In the genomic region with DNA sequence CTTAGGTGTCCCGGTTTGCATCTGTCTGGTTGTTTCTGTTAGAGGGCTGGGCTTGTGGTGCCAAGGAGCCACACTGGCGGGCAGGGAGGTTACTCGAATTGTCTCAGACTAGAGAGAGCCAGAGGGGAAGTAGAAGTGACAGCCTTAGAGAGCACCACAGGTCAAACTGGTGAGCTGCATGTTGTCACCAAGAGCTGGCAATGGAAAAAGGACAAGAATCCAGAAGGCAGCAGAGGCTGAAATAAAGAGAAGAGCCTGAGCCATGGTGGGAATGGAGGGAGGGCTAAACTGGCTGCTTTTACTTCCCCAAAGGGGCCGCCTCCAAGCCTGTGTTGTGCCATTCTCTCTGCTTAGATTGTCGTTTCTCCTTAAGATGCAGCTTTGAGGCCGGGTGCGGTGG, we compare ENCODE assay signal across 25 cellular contexts. TPM values are rescaled to one million over a fixed set of nuclear protein-coding genes. Genes with fewer than 3 reads are reported as not detected.
DNase-seq lines count a peak whose midpoint lies in the region; ATAC-seq, FAIRE-seq and TF ChIP-seq lines count a peak whose summit lies in the region.
"Had no signal": no experiment of that assay in that cellular context is flagged by ENCODE, and none has a peak within 500 bp of the region (broad histone marks: within the 10 kb centered on the region; RNA-seq: fewer than 3 reads in every experiment).

No MANE protein-coding gene starts in this region.

- H2AFZ ChIP-seq in K562 (ENCODE audit: low read depth, low read length) = peak overlapping the region; percentile 17; the same call in 1 of the 2 replicates
- peak overlapping the region; percentile 22 for H2AFZ ChIP-seq in neuronal stem cell (ENCODE audit: low read length)

- H3K27me3 ChIP-seq in HL-60 (ENCODE audit: insufficient read depth, poor library complexity, severe bottlenecking) = no peaks in the 10 kb centered on the region
- H3K27me3 ChIP-seq in K562 (ENCODE audit: control insufficient read depth in 2 of 2, insufficient read depth in 2 of 2, low read length in 2 of 2) = no peaks in the 10 kb centered on the region
- H3K27me3 ChIP-seq in neuronal stem cell (ENCODE audit: control insufficient read depth in 3 of 3, insufficient read depth in 3 of 3, low read depth in 1 of 3, low read length in 3 of 3) = no peaks in the 10 kb centered on the region
- H3K27me3 ChIP-seq: esophagus muscularis mucosa, tibial nerve had no signal

- H3K4me1 ChIP-seq in K562 (replicated peaks in 1 of 2; ENCODE audit: control insufficient read depth in 2 of 2, insufficient read depth in 2 of 2, low read length in 2 of 2) (peaks cover 7 to 11% of the 10 kb centered on the region in 2 experiments), neuronal stem cell (ENCODE audit: control insufficient read depth in 2 of 2, insufficient read depth in 1 of 2, low read depth in 1 of 2, low read length in 2 of 2) (no peaks in the 10 kb centered on the region)

- H3K36me3 ChIP-seq in K562 (ENCODE audit: control insufficient read depth, insufficient read depth, low read length) = no peaks in the 10 kb centered on the region
- H3K36me3 ChIP-seq in neuronal stem cell (replicated peaks in 1 of 2; ENCODE audit: control insufficient read depth in 2 of 2, insufficient read depth in 2 of 2, low read length in 2 of 2) = no peaks in the 10 kb centered on the region
- H3K36me3 ChIP-seq: esophagus muscularis mucosa, tibial nerve had no signal

- H3K4me3 ChIP-seq in HL-60 (replicated peaks; ENCODE audit: insufficient read depth, low read length) (no peak overlapping the region), K562 (no peak overlapping the region), neuronal stem cell (ENCODE audit: low read length in 2 of 2) (no peak overlapping the region)
- H3K4me3 ChIP-seq: esophagus muscularis mucosa, skin epidermis, tibial nerve had no signal

- H3K9ac ChIP-seq in K562 (ENCODE audit: insufficient read depth in 1 of 2, low read depth in 2 of 2, low read length in 2 of 2) = no peak overlapping the region
- H3K9ac ChIP-seq in neuronal stem cell (ENCODE audit: low read depth, low read length, poor library complexity) = no peak overlapping the region

- in situ Hi-C loops in K562 (cut with MboI) = no loop called here

- no peak for TF ChIP-seq RAD21 in K562 (CRISPR knock-in tag; conservative IDR thresholded peaks at IDR 0.05 in 1 of 2, IDR thresholded peaks at IDR 0.05 in 1 of 2)

- H3K79me2 ChIP-seq in K562 (ENCODE audit: control insufficient read depth, insufficient read depth, low read length) = no peaks in the 10 kb centered on the region

- H3K23ac ChIP-seq in neuronal stem cell (ENCODE audit: low read depth, low read length, poor library complexity) = no peak overlapping the region

- no peak overlapping the region for H3K4ac ChIP-seq in neuronal stem cell (ENCODE audit: low read length)

- peak; percentile 63 to 72 for DNase-seq in HL-60 (ENCODE audit: low read depth in 1 of 2, low spot score in 1 of 2)
- DNase-seq in NOMO-1 treated with DMSO at 0.1 percent for 48 hours (lab: John Stamatoyannopoulos, UW; ENCODE audit: unreplicated experiment) = peak; percentile 85
- no peak for DNase-seq in K562 (ENCODE audit: extremely low read depth in 1 of 4, low spot score in 3 of 4)
- DNase-seq in neuronal stem cell (ENCODE audit: low spot score) = no peak
- no peak for DNase-seq in A172 (ENCODE audit: low spot score)
- DNase-seq in COR-L47 (lab: John Stamatoyannopoulos, UW) = no peak
- DNase-seq in superior temporal gyrus (ENCODE audit: extremely low spot score) = no peak
- DNase-seq: activated CD4-positive, alpha-beta T cell treated with anti-CD3 and anti-CD28 coated beads for 48 hours; activated gamma-delta T cell treated with Interleukin-2 at 50 U/mL for 16 hours; activated T-cell treated with anti-CD3 and anti-CD28 coated beads, Interleukin-2, amount 50 U/mL, for 4 hours; C1 segment of cervical spinal cord; Calu3; caudate nucleus; foreskin melanocyte; left colon; NCI-H2029; NCI-H526; stimulated activated CD8-positive, alpha-beta memory T cell treated with anti-CD3 and anti-CD28 coated beads, Interleukin-4, amount 100 ng/mL, for 48 hours; T-helper 17 cell had no signal

- no peak overlapping the region for H2AK5ac ChIP-seq in neuronal stem cell (ENCODE audit: low read depth, low read length)

- BruUV-seq in K562 (replicated peaks; lab: Mats Ljungman, UMichigan) = no TSS peak

- H2BK15ac ChIP-seq in neuronal stem cell (ENCODE audit: low read length) = no peak overlapping the region

- no peak for TF ChIP-seq POLR2A in K562 (conservative IDR thresholded peaks at IDR 0.05)

- no peaks in the 10 kb centered on the region for H4K20me1 ChIP-seq in K562 (replicated peaks; ENCODE audit: control insufficient read depth, insufficient read depth, low read length)

- no peak overlapping the region for H3K14ac ChIP-seq in neuronal stem cell (ENCODE audit: low read length)

- intact Hi-C loops in K562 (cut with micrococcal nuclease) = no loop called here

- no peak overlapping the region for H4K91ac ChIP-seq in neuronal stem cell (ENCODE audit: low read depth, low read length, poor library complexity)

- WGBS in K562 (ENCODE audit: insufficient coverage, low coverage, missing lambda C conversion rate) = 45% methylated on average over 7 of the region's 7 CpGs
- WGBS in neuronal stem cell (ENCODE audit: extremely low coverage in 2 of 2, insufficient read length in 2 of 2, insufficient replicate concordance in 1 of 2), 2 donors = no CpG with 5 or more reads among the region's 7 CpGs

- CTCF ChIA-PET in K562 (lab: Yijun Ruan, JAX; ENCODE audit: low intra/inter-chr PET ratio) = no interaction called here

- no peak for ATAC-seq in K562
- ATAC-seq: activated T-cell treated with anti-CD3 and anti-CD28 coated beads, Interleukin-2, amount 50 U/mL, for 4 hours; left colon; T-helper 17 cell had no signal

- TF ChIP-seq EP300 in K562 (IDR thresholded peaks at IDR 0.05; ENCODE audit: low read length) = no peak

- H3K4me2 ChIP-seq in K562 (ENCODE audit: insufficient read depth, low read length) (no peak overlapping the region), neuronal stem cell (ENCODE audit: insufficient read depth, low read length, poor library complexity, severe bottlenecking) (no peak overlapping the region)

- no peak overlapping the region for H4K8ac ChIP-seq in neuronal stem cell (ENCODE audit: low read depth, low read length)

- H3K9me1 ChIP-seq in K562 (ENCODE audit: control insufficient read depth, insufficient read depth, low read length) = no peaks in the 10 kb centered on the region

- H2BK12ac ChIP-seq in neuronal stem cell (ENCODE audit: low read length) = no peak overlapping the region

- H3K27ac ChIP-seq in HL-60 (replicated peaks) (peak overlapping the region; percentile 11), K562 (ENCODE audit: extremely low read depth, low read depth, low read length) (no peak overlapping the region), neuronal stem cell (replicated peaks; ENCODE audit: low read length) (no peak overlapping the region)
- H3K27ac ChIP-seq: esophagus muscularis mucosa, skin epidermis, tibial nerve, VCaP had no signal

- no peaks in the 10 kb centered on the region for H3K9me3 ChIP-seq in K562 (replicated peaks; ENCODE audit: control insufficient read depth, insufficient read depth, low read depth, low read length)
- H3K9me3 ChIP-seq in neuronal stem cell (replicated peaks in 1 of 2; ENCODE audit: control insufficient read depth in 2 of 2, insufficient read depth in 1 of 2, low read depth in 1 of 2, low read length in 2 of 2) = no peaks in the 10 kb centered on the region
- H3K9me3 ChIP-seq: esophagus muscularis mucosa, tibial nerve had no signal

- no peak for FAIRE-seq in K562 (lab: Jason Lieb, UNC)

- no peak overlapping the region for H3K18ac ChIP-seq in neuronal stem cell (ENCODE audit: low read length)

- no peaks in the 10 kb centered on the region for H3K79me1 ChIP-seq in neuronal stem cell (ENCODE audit: low read depth, low read length)

- TF ChIP-seq CTCF in HL-60 (IDR thresholded peaks at IDR 0.05; ENCODE audit: insufficient read depth, low read length) (no peak), K562 (IDR thresholded peaks at IDR 0.05 in 2 of 3, conservative IDR thresholded peaks at IDR 0.05 in 1 of 3; ENCODE audit: insufficient read depth in 2 of 3, low read depth in 1 of 3, low read length in 3 of 3) (no peak)

- no peak overlapping the region for H2BK5ac ChIP-seq in neuronal stem cell (ENCODE audit: low read length)

- H2BK120ac ChIP-seq in neuronal stem cell (ENCODE audit: low read depth, low read length) = no peak overlapping the region

- POLR2A ChIA-PET in K562 (lab: Yijun Ruan, JAX) = interaction anchor here (0.8 kb wide), 1 partner anchor 16 kb away, joined by 3 read pairs; no protein-coding TSS in a partner anchor

RNA-seq across cellular contexts. Expression of gene RHBDD2, which starts 31.1 kb away (rescaled TPM):
- 22.0 and 61.8 TPM in 2 replicates for total RNA-seq in K562 (2011; cell fraction: chromatin; rRNA removed; ENCODE audit: low replicate concordance)
- 61.1 and 68.0 TPM in 2 replicates for total RNA-seq in K562 (2011; cell fraction: nucleolus; rRNA removed)
- 53.5 and 72.0 TPM in 2 replicates for total RNA-seq in K562 (2011; cell fraction: nucleoplasm; rRNA removed)
- total RNA-seq in K562 (2014; rRNA removed) = 22.3 and 29.1 TPM in 2 replicates
- 11.0 and 11.8 TPM in 2 replicates for total RNA-seq in K562 (2014; rRNA removed; fragmentation: Illumina TruSeq; extraction: Trizol)
- total RNA-seq in K562 (2015; rRNA removed; fragmentation: Illumina TruSeq; extraction: Trizol) = 14.5 and 14.9 TPM in 2 replicates
- total RNA-seq in K562 (2021) = 33.6 and 36.7 TPM in 2 replicates
- 17.9 and 33.4 TPM in 2 replicates for polyA plus RNA-seq in K562 (2011; rRNA removed)
- 31.3 and 72.7 TPM in 2 replicates for polyA plus RNA-seq in K562 (2011; cell fraction: cytosol; rRNA removed)
- polyA plus RNA-seq in K562 (2011; cell fraction: nucleus; rRNA removed) = 19.7 and 50.0 TPM in 2 replicates
- 37.9 and 107 TPM in 2 replicates for polyA plus RNA-seq in K562 (2012)
- polyA plus RNA-seq in K562 (2014; fragmentation: Illumina TruSeq; extraction: Trizol) = 23.8 and 45.5 TPM in 2 replicates
- 1 to 10 TPM; 3.3 to 5.4 TPM for polyA plus RNA-seq in K562 (2014; fragmentation: Nextera tagmentation; extraction: Ambion mirVana)
- polyA plus RNA-seq in K562 (2014; rRNA removed) = 20.1 and 20.9 TPM in 2 replicates
- polyA minus RNA-seq in K562 (2011; rRNA and poly(A)+ RNA removed) = 12.8 and 15.1 TPM in 2 replicates
- polyA minus RNA-seq in K562 (2011; cell fraction: cytosol; rRNA and poly(A)+ RNA removed) = 20.8 and 31.7 TPM in 2 replicates
- polyA minus RNA-seq in K562 (2011; cell fraction: nucleus; rRNA and poly(A)+ RNA removed) = 10.0 and 15.5 TPM in 2 replicates
- 74.0 TPM for polyA plus RNA-seq in neuronal stem cell (2013, experiment 1 of 2)
- 73.5 TPM for polyA plus RNA-seq in neuronal stem cell (2013, experiment 2 of 2)
- 57.2 and 79.5 TPM in 2 replicates for total RNA-seq in A172 (2014; rRNA removed; shearing (Covaris generic))

RNA-seq across cellular contexts. Expression of gene CCL24, which starts 34.1 kb away (rescaled TPM):
- 2.5 TPM in 1 of 2 replicates, not detected in the other for total RNA-seq in K562 (2011; cell fraction: chromatin; rRNA removed; ENCODE audit: low replicate concordance)
- 2.9 and 3.2 TPM in 2 replicates for total RNA-seq in K562 (2011; cell fraction: nucleolus; rRNA removed)
- 2.6 TPM in 1 of 2 replicates, not detected in the other for total RNA-seq in K562 (2011; cell fraction: nucleoplasm; rRNA removed)
- total RNA-seq in K562 (2014; rRNA removed) (0.45 and 1.0 TPM in 2 replicates), K562 (2014; rRNA removed; fragmentation: Illumina TruSeq; extraction: Trizol) (0.38 and 0.58 TPM in 2 replicates), K562 (2015; rRNA removed; fragmentation: Illumina TruSeq; extraction: Trizol) (1.8 TPM in 2 replicates), K562 (2021) (0.45 and 0.80 TPM in 2 replicates)
- polyA plus RNA-seq in K562 (2011; rRNA removed) (1.1 and 3.6 TPM in 2 replicates), K562 (2014; fragmentation: Illumina TruSeq; extraction: Trizol) (1.0 TPM in 2 replicates), K562 (2014; fragmentation: Nextera tagmentation; extraction: Ambion mirVana) (under 1 TPM in 1 of 2 experiments, not detected in 1; 0.85 TPM), K562 (2014; rRNA removed) (0.77 and 1.3 TPM in 2 replicates)
- 1.7 and 10.5 TPM in 2 replicates for polyA plus RNA-seq in K562 (2011; cell fraction: cytosol; rRNA removed)
- polyA plus RNA-seq in K562 (2011; cell fraction: nucleus; rRNA removed) = 2.2 TPM in 1 of 2 replicates, not detected in the other
- 0.92 and 1.1 TPM in 2 replicates for polyA plus RNA-seq in K562 (2012)
- 0.42 and 2.8 TPM in 2 replicates for polyA minus RNA-seq in K562 (2011; rRNA and poly(A)+ RNA removed)
- polyA minus RNA-seq in K562 (2011; cell fraction: cytosol; rRNA and poly(A)+ RNA removed) = not detected in 2 replicates
- polyA minus RNA-seq in K562 (2011; cell fraction: nucleus; rRNA and poly(A)+ RNA removed) = not detected in 2 replicates
- polyA plus RNA-seq in neuronal stem cell (2013, experiment 1 of 2) = not detected
- not detected for polyA plus RNA-seq in neuronal stem cell (2013, experiment 2 of 2)
- 6.0 TPM in 1 of 2 replicates, not detected in the other for total RNA-seq in A172 (2014; rRNA removed; shearing (Covaris generic))
- total RNA-seq: activated T-cell treated with anti-CD3 and anti-CD28 coated beads, Interleukin-2, amount 50 U/mL, for 4 hours; renal cortical epithelial cell; SK-MEL-5; T-helper 17 cell; tibial nerve had no signal

Comparison
In these comparisons a context has a peak if more than half of its experiments do, and no peak if none do; other contexts are left out.
1. DNase-seq: peak in HL-60 (2 of 2) and NOMO-1 treated with DMSO at 0.1 percent for 48 hours (single experiment); none in K562 (0 of 4), neuronal stem cell (single experiment), A172 (single experiment), COR-L47 (single experiment) and superior temporal gyrus (single experiment).